In genomic region chr3:113212845-113213375, GRCh38 we compare ENCODE assay signal across 9 cellular contexts. TPM values are rescaled to one million over a fixed set of nuclear protein-coding genes. Genes with fewer than 3 reads are reported as not detected.
DNase-seq lines count a peak whose midpoint lies in the region; ATAC-seq and TF ChIP-seq lines count a peak whose summit lies in the region.
"Had no signal": no experiment of that assay in that cellular context is flagged by ENCODE, and none has a peak within 500 bp of the region (broad histone marks: within the 10 kb centered on the region; RNA-seq: fewer than 3 reads in every experiment).

No MANE protein-coding gene starts in this region.

- H3K79me2 ChIP-seq in fibroblast of lung (ENCODE audit: control insufficient read depth, insufficient read depth, low read length): no peaks in the 10 kb centered on the region
- peaks cover 15% of the 10 kb centered on the region for H3K79me2 ChIP-seq in trophoblast cell (ENCODE audit: control insufficient read depth, insufficient read depth, low read length, poor library complexity)

- H3K4me2 ChIP-seq in fibroblast of lung (ENCODE audit: extremely low read depth, insufficient read depth, low read length) (peak overlapping the region; percentile 91), trophoblast cell (ENCODE audit: low read length) (peak overlapping the region; percentile 66)

- no peak overlapping the region for H3K27ac ChIP-seq in CD8-positive, alpha-beta T cell (ENCODE audit: low read depth, low read length)
- H3K27ac ChIP-seq in SK-N-MC (no peak overlapping the region), fibroblast of lung (ENCODE audit: insufficient read depth, low read length) (peak overlapping the region; percentile 49), trophoblast cell (ENCODE audit: low read depth, low read length) (peak overlapping the region; percentile 94)

- H4K91ac ChIP-seq in trophoblast cell (ENCODE audit: low read depth, low read length): no peak overlapping the region

- H2AFZ ChIP-seq in fibroblast of lung (ENCODE audit: low read length): no peak overlapping the region
- H2AFZ ChIP-seq in trophoblast cell (ENCODE audit: insufficient read depth, low read length, poor library complexity): peak overlapping the region; percentile 97

- no peaks in the 10 kb centered on the region for H3K36me3 ChIP-seq in CD8-positive, alpha-beta T cell (ENCODE audit: insufficient read depth, low read length)
- H3K36me3 ChIP-seq in SK-N-MC (ENCODE audit: insufficient read depth, low read length): no peaks in the 10 kb centered on the region
- no peaks in the 10 kb centered on the region for H3K36me3 ChIP-seq in fibroblast of lung (ENCODE audit: control insufficient read depth, insufficient read depth, low read length)
- H3K36me3 ChIP-seq in trophoblast cell (ENCODE audit: control insufficient read depth in 1 of 2, insufficient read depth in 2 of 2, low read length in 2 of 2): peaks cover 4 to 11% of the 10 kb centered on the region in 2 experiments

- H3K4me1 ChIP-seq in CD8-positive, alpha-beta T cell (ENCODE audit: insufficient read depth, low read length): no peaks in the 10 kb centered on the region
- H3K4me1 ChIP-seq in fibroblast of lung (ENCODE audit: control insufficient read depth, extremely low read depth, insufficient read depth, low read length) (peaks cover 3% of the 10 kb centered on the region), trophoblast cell (ENCODE audit: control insufficient read depth in 1 of 2, insufficient read depth in 2 of 2, low read length in 2 of 2) (peaks cover 9 to 14% of the 10 kb centered on the region in 2 experiments)

- WGBS in trophoblast cell (ENCODE audit: extremely low coverage, insufficient coverage, insufficient read length): no CpG with 5 or more reads among the region's 4 CpGs

- no peak overlapping the region for H3K27ac Mint-ChIP-seq in CD8-positive, alpha-beta T cell

- H3K4ac ChIP-seq in trophoblast cell (ENCODE audit: low read depth, low read length): peak overlapping the region; percentile 87

- H2BK5ac ChIP-seq in trophoblast cell (ENCODE audit: low read depth, low read length, poor library complexity): peak overlapping the region; percentile 91

- no peak for TF ChIP-seq POLR2A in GM18505 (IDR thresholded peaks at IDR 0.05; ENCODE audit: borderline replicate concordance, extremely low read depth, insufficient read depth, insufficient read length)

- H4K8ac ChIP-seq in trophoblast cell (ENCODE audit: low read depth, low read length): no peak overlapping the region

- no peak for ATAC-seq in CD8-positive, alpha-beta T cell
- no peak for ATAC-seq in GM18505 (IDR thresholded peaks at IDR 0.05; ENCODE audit: unreplicated experiment)

- CTCF ChIA-PET in CD8-positive, alpha-beta T cell (lab: Charles Lee): no interaction called here

- H3K27me3 ChIP-seq in CD8-positive, alpha-beta T cell (ENCODE audit: insufficient read depth, low read length): no peaks in the 10 kb centered on the region
- H3K27me3 ChIP-seq in fibroblast of lung (ENCODE audit: control insufficient read depth, insufficient read depth, low read length) (no peaks in the 10 kb centered on the region), trophoblast cell (ENCODE audit: insufficient read depth, low read length) (no peaks in the 10 kb centered on the region)

- TF ChIP-seq CTCF in CD8-positive, alpha-beta T cell (IDR thresholded peaks at IDR 0.05): no peak
- TF ChIP-seq CTCF in fibroblast of lung (conservative IDR thresholded peaks at IDR 0.05 in 1 of 2, IDR thresholded peaks at IDR 0.05 in 1 of 2; ENCODE audit: low read depth in 1 of 2, low read length in 2 of 2): no peak

- H3K27me3 Mint-ChIP-seq in CD8-positive, alpha-beta T cell (ENCODE audit: low read depth): peaks cover 63% of the 10 kb centered on the region

- no peak overlapping the region for H4K12ac ChIP-seq in trophoblast cell (ENCODE audit: low read depth, low read length)

- H3K9ac ChIP-seq in SK-N-MC (ENCODE audit: insufficient read length) (no peak overlapping the region), fibroblast of lung (ENCODE audit: insufficient read depth, low read length) (no peak overlapping the region), trophoblast cell (ENCODE audit: low read length) (peak overlapping the region; percentile 84)

- POLR2A ChIA-PET in CD8-positive, alpha-beta T cell (lab: Charles Lee): no interaction called here

- DNase-seq in CD8-positive, alpha-beta T cell: no peak
- DNase-seq in SK-N-MC (ENCODE audit: low read depth, low spot score) (no peak), fibroblast of lung (ENCODE audit: low read depth in 2 of 2) (no peak), trophoblast cell (no peak), NCI-H1436 treated with DMSO at 0.1 percent for 48 hours (lab: John Stamatoyannopoulos, UW) (no peak), T-helper 9 cell (no peak), NCI-H1092 (lab: John Stamatoyannopoulos, UW) (no peak)
- DNase-seq: occipital lobe had no signal

- H2AK5ac ChIP-seq in trophoblast cell (ENCODE audit: low read length): no peak overlapping the region

- peak overlapping the region; percentile 56 for H3K23ac ChIP-seq in trophoblast cell (ENCODE audit: low read length)

- peak overlapping the region; percentile 97 for H3K18ac ChIP-seq in trophoblast cell (ENCODE audit: low read length)

- H3K14ac ChIP-seq in trophoblast cell (ENCODE audit: low read length): peak overlapping the region; percentile 99

- H3K9me3 Mint-ChIP-seq in CD8-positive, alpha-beta T cell: no peaks in the 10 kb centered on the region

- H3K36me3 Mint-ChIP-seq in CD8-positive, alpha-beta T cell: no peaks in the 10 kb centered on the region

- H3K4me1 Mint-ChIP-seq in CD8-positive, alpha-beta T cell (ENCODE audit: low read depth): peaks cover 10% of the 10 kb centered on the region

- peaks cover 17% of the 10 kb centered on the region for H3K79me1 ChIP-seq in trophoblast cell (ENCODE audit: low read length)

- peak overlapping the region; percentile 28 for H2BK12ac ChIP-seq in trophoblast cell (ENCODE audit: low read length)

- intact Hi-C loops in CD8-positive, alpha-beta T cell (cut with DNase I, micrococcal nuclease): no loop called here

- H3K4me3 ChIP-seq in CD8-positive, alpha-beta T cell (ENCODE audit: low read depth, low read length): no peak overlapping the region
- H3K4me3 ChIP-seq in SK-N-MC (peak overlapping the region; percentile 95), fibroblast of lung (replicated peaks in 1 of 4; ENCODE audit: control extremely low read depth in 1 of 4, insufficient read depth in 1 of 4, low read depth in 3 of 4, low read length in 4 of 4) (peak overlapping the region; percentile 46 to 84 (median 70)), trophoblast cell (ENCODE audit: low read depth, low read length) (peak overlapping the region; percentile 89)

- H3K9me3 ChIP-seq in CD8-positive, alpha-beta T cell (ENCODE audit: low read length): no peaks in the 10 kb centered on the region
- H3K9me3 ChIP-seq in SK-N-MC (ENCODE audit: low read depth, low read length): no peaks in the 10 kb centered on the region
- no peaks in the 10 kb centered on the region for H3K9me3 ChIP-seq in fibroblast of lung (ENCODE audit: control insufficient read depth, insufficient read depth, low read depth, low read length)
- H3K9me3 ChIP-seq in trophoblast cell (ENCODE audit: insufficient read depth, low read depth, low read length): no peaks in the 10 kb centered on the region

- peak overlapping the region; percentile 54 for H3K4me3 Mint-ChIP-seq in CD8-positive, alpha-beta T cell

- H2BK120ac ChIP-seq in trophoblast cell (ENCODE audit: insufficient read depth, low read length, poor library complexity): no peak overlapping the region

- H4K20me1 ChIP-seq in fibroblast of lung (ENCODE audit: control insufficient read depth, extremely low read depth, insufficient read depth, low read length): no peaks in the 10 kb centered on the region

RNA-seq across cellular contexts. Expression of gene BOC, which starts 1.6 kb away (rescaled TPM):
- not detected for total RNA-seq in CD8-positive, alpha-beta T cell
- 2.1 and 3.9 TPM in 2 replicates for total RNA-seq in fibroblast of lung
- polyA plus RNA-seq in fibroblast of lung: 4.2 and 4.7 TPM in 2 replicates
- polyA plus RNA-seq in fibroblast of lung (2012): 5.2 and 5.7 TPM in 2 replicates
- 4.6 and 22.9 TPM in 2 replicates for polyA minus RNA-seq in fibroblast of lung (ENCODE audit: low replicate concordance)
- polyA plus RNA-seq in trophoblast cell (2013): 43.4 and 43.9 TPM in 2 replicates

Comparison
In these comparisons a context has a peak if more than half of its experiments do, and no peak if none do; other contexts are left out.
1. H3K27ac ChIP-seq: peak in fibroblast of lung (single experiment) and trophoblast cell (single experiment); none in CD8-positive, alpha-beta T cell (single experiment) and SK-N-MC (single experiment).